In the genomic region with DNA sequence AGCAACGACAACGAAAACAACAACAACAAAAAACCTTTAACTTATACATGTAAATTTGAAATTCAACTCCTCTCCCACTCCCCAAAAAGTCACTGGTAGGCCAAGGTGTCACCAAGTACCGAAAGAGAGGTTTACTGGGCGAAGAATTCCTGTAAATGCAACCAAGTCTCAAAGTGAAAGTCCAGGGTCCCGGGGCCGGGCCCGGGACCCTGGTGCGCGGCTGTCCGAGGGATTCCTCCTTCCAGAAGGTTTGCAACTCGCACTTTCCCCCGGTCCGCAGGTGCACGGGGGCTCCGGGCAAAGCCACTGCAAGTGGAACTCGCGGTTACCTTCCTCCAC, we compare ENCODE assay signal across 8 cellular contexts. TPM values are rescaled to one million over a fixed set of nuclear protein-coding genes. Genes with fewer than 3 reads are reported as not detected.
DNase-seq lines count a peak whose midpoint lies in the region; ATAC-seq, FAIRE-seq and TF ChIP-seq lines count a peak whose summit lies in the region.

No MANE protein-coding gene starts in this region.

- ATAC-seq in GM18873 (IDR thresholded peaks at IDR 0.05; ENCODE audit: low FRiP score, unreplicated experiment), result no peak

- no peak overlapping the region for H4K5ac ChIP-seq in H1 (ENCODE audit: insufficient read length, low read depth, low read length)

- TF ChIP-seq POLR2A in H1 (IDR thresholded peaks at IDR 0.05; ENCODE audit: control extremely low read depth in 1 of 2, low read depth in 2 of 2, low read length in 2 of 2), result no peak

- no peaks in the 10 kb centered on the region for H3K9me3 Mint-ChIP-seq in CD4-positive, alpha-beta memory T cell

- H2BK12ac ChIP-seq in H1 (ENCODE audit: low read depth, low read length) (no peak overlapping the region), neuronal stem cell (ENCODE audit: low read length) (no peak overlapping the region)

- POLR2A ChIA-PET in CD4-positive, alpha-beta memory T cell (lab: Charles Lee; ENCODE audit: partially characterized antibody), result interaction anchor here (0.6 to 4.8 kb wide), 16 partner anchors 11 to 1142 kb away, joined by 3 to 87 read pairs (median 6); a partner anchor contains a TSS
- POLR2A ChIA-PET in H1 (lab: Charles Lee; ENCODE audit: partially characterized antibody), result interaction anchor here (0.7 to 3.2 kb wide), 11 partner anchors 9 to 129 kb away, joined by 3 to 11 read pairs (median 3); no protein-coding TSS in a partner anchor

- peak overlapping the region; percentile 94 to 98 (median 95) for H3K27ac Mint-ChIP-seq in CD4-positive, alpha-beta memory T cell

- H3K14ac ChIP-seq in H1 (ENCODE audit: insufficient read length) (no peak overlapping the region), neuronal stem cell (ENCODE audit: low read length) (no peak overlapping the region)

- H3K9me3 ChIP-seq in CD4-positive, alpha-beta memory T cell (ENCODE audit: control insufficient read depth in 1 of 2, low read length in 2 of 2), result no peaks in the 10 kb centered on the region
- H3K9me3 ChIP-seq in OCI-LY3 (ENCODE audit: insufficient read depth, low read length) (no peaks in the 10 kb centered on the region), H1 (ENCODE audit: insufficient read depth in 2 of 2, low read depth in 1 of 2, low read length in 1 of 2) (no peaks in the 10 kb centered on the region), neuronal stem cell (replicated peaks in 1 of 2; ENCODE audit: control insufficient read depth in 2 of 2, insufficient read depth in 1 of 2, low read depth in 1 of 2, low read length in 2 of 2) (peaks cover 0 to 2% of the 10 kb centered on the region in 2 donors)

- peaks cover 2% of the 10 kb centered on the region; the same call in 1 of the 2 replicates for H3K23me2 ChIP-seq in H1 (ENCODE audit: low read depth, low read length)

- WGBS in H1 (ENCODE audit: extremely low coverage in 1 of 2, insufficient coverage in 1 of 2, insufficient read length in 1 of 2, insufficient replicate concordance in 2 of 2, low coverage in 1 of 2, low lambda C conversion rate in 2 of 2, missing lambda C conversion rate in 1 of 2), 2 experiments, result 3% methylated on average over 15 of the region's 17 CpGs; no CpG with 5 or more reads in 1 of the 2 experiments
- no CpG with 5 or more reads among the region's 17 CpGs for WGBS in neuronal stem cell (ENCODE audit: extremely low coverage in 2 of 2, insufficient read length in 2 of 2, insufficient replicate concordance in 1 of 2), 2 donors

- no peak for TF ChIP-seq RAD21 in H1 (IDR thresholded peaks at IDR 0.05 in 1 of 2, conservative IDR thresholded peaks at IDR 0.05 in 1 of 2; ENCODE audit: low read depth in 2 of 2, low read length in 2 of 2)

- intact Hi-C loops in CD4-positive, alpha-beta memory T cell (cut with micrococcal nuclease), result loop anchor here (1.0 to 10.0 kb wide), 5 partner anchors 13 to 1141 kb away; a partner anchor contains a TSS

- H3K4me2 ChIP-seq in OCI-LY3 (ENCODE audit: low read length), result peak overlapping the region; percentile 76
- peak overlapping the region; percentile 83 to 84 for H3K4me2 ChIP-seq in H1 (ENCODE audit: insufficient read depth in 1 of 2, low read depth in 2 of 2, low read length in 2 of 2)
- peak overlapping the region; percentile 58 for H3K4me2 ChIP-seq in neuronal stem cell (ENCODE audit: insufficient read depth, low read length, poor library complexity, severe bottlenecking)

- H3K36me3 Mint-ChIP-seq in CD4-positive, alpha-beta memory T cell, result peaks cover 0 to 15% of the 10 kb centered on the region in 2 donors

- H3K4me1 Mint-ChIP-seq in CD4-positive, alpha-beta memory T cell, result peaks cover 31 to 55% (median 46%) of the 10 kb centered on the region in 4 donors

- H3K27me3 ChIP-seq in CD4-positive, alpha-beta memory T cell (ENCODE audit: insufficient read depth, low read length), result no peaks in the 10 kb centered on the region
- no peaks in the 10 kb centered on the region for H3K27me3 ChIP-seq in OCI-LY3 (ENCODE audit: low read depth, low read length)
- no peaks in the 10 kb centered on the region for H3K27me3 ChIP-seq in H1 (replicated peaks in 1 of 4; ENCODE audit: control insufficient read depth in 3 of 4, extremely low read depth in 1 of 4, insufficient read depth in 3 of 4, low read length in 3 of 4)
- no peaks in the 10 kb centered on the region for H3K27me3 ChIP-seq in neuronal stem cell (ENCODE audit: control insufficient read depth in 3 of 3, insufficient read depth in 3 of 3, low read depth in 1 of 3, low read length in 3 of 3)

- no peak for DNase-seq in CD4-positive, alpha-beta memory T cell
- DNase-seq in H1 (ENCODE audit: low read depth in 1 of 2, low spot score in 2 of 2) (no peak), neuronal stem cell (ENCODE audit: low spot score) (no peak), SW 1271 (lab: John Stamatoyannopoulos, UW) (no peak), UCSD-AML1 (lab: John Stamatoyannopoulos, UW; ENCODE audit: unreplicated experiment) (no peak)
- no peak for DNase-seq in activated CD4-positive, CD25-positive, alpha-beta regulatory T cell treated with anti-CD3 and anti-CD28 coated beads, Interleukin-2, amount 50 U/mL, for 72 hours

- peaks cover 63% of the 10 kb centered on the region for H3K79me2 ChIP-seq in OCI-LY3 (ENCODE audit: low read length)
- peaks cover 45 to 53% of the 10 kb centered on the region in 2 experiments for H3K79me2 ChIP-seq in H1 (ENCODE audit: control insufficient read depth in 1 of 2, insufficient read depth in 2 of 2, low read length in 2 of 2)

- H2AFZ ChIP-seq in OCI-LY3 (ENCODE audit: low read depth, low read length) (no peak overlapping the region), H1 (ENCODE audit: low read length) (no peak overlapping the region), neuronal stem cell (ENCODE audit: low read length) (peak overlapping the region; percentile 72)

- peak overlapping the region; percentile 81 for H3K27ac ChIP-seq in CD4-positive, alpha-beta memory T cell (ENCODE audit: low read depth, low read length)
- H3K27ac ChIP-seq in OCI-LY3 (ENCODE audit: low read length) (peak overlapping the region; percentile 47), H1 (ENCODE audit: low read depth, low read length) (peak overlapping the region; percentile 78; the same call in 1 of the 2 replicates), neuronal stem cell (replicated peaks; ENCODE audit: low read length) (peak overlapping the region; percentile 76)

- H2BK120ac ChIP-seq in H1 (replicated peaks; ENCODE audit: low read depth, low read length), result no peak overlapping the region
- H2BK120ac ChIP-seq in neuronal stem cell (ENCODE audit: low read depth, low read length), result no peak overlapping the region

- H2BK5ac ChIP-seq in H1 (ENCODE audit: low read depth, low read length) (0 out of 2 replicates have a peak overlapping the region, but pooled peaks have one; percentile 8), neuronal stem cell (ENCODE audit: low read length) (peak overlapping the region; percentile 97)

- H2AK5ac ChIP-seq in H1 (ENCODE audit: low read depth, low read length), result no peak overlapping the region
- H2AK5ac ChIP-seq in neuronal stem cell (ENCODE audit: low read depth, low read length), result peak overlapping the region; percentile 64

- CTCF ChIA-PET in CD4-positive, alpha-beta memory T cell (lab: Charles Lee; ENCODE audit: partially characterized antibody), result interaction anchor here (1.0 to 1.2 kb wide), 5 partner anchors 10 to 130 kb away, joined by 3 to 4 read pairs (median 3); no protein-coding TSS in a partner anchor
- CTCF ChIA-PET in H1 (lab: Charles Lee; ENCODE audit: partially characterized antibody), result interaction anchor here (1.0 to 1.3 kb wide), 4 partner anchors 19 to 81 kb away, joined by 3 to 4 read pairs (median 3); no protein-coding TSS in a partner anchor

- no peak overlapping the region for H2BK20ac ChIP-seq in H1 (ENCODE audit: low read length)

- H2BK15ac ChIP-seq in H1 (ENCODE audit: low read length) (no peak overlapping the region), neuronal stem cell (ENCODE audit: low read length) (no peak overlapping the region)

- peak overlapping the region; percentile 92 for H3K9ac ChIP-seq in OCI-LY3 (ENCODE audit: low read length)
- peak overlapping the region; percentile 76 to 98 (median 87) for H3K9ac ChIP-seq in H1 (replicated peaks in 1 of 4; ENCODE audit: extremely low read depth in 1 of 4, low read depth in 3 of 4, low read length in 3 of 4)
- peak overlapping the region; percentile 98 for H3K9ac ChIP-seq in neuronal stem cell (ENCODE audit: low read depth, low read length, poor library complexity)

- H3K36me3 ChIP-seq in CD4-positive, alpha-beta memory T cell (ENCODE audit: insufficient read depth, low read length), result no peaks in the 10 kb centered on the region
- H3K36me3 ChIP-seq in OCI-LY3 (replicated peaks; ENCODE audit: low read depth, low read length) (no peaks in the 10 kb centered on the region), H1 (ENCODE audit: control insufficient read depth in 2 of 4, insufficient read depth in 4 of 4, low read length in 3 of 4) (no peaks in the 10 kb centered on the region; a peak in 1 of 8 replicates), neuronal stem cell (replicated peaks in 1 of 2; ENCODE audit: control insufficient read depth in 2 of 2, insufficient read depth in 2 of 2, low read length in 2 of 2) (peaks cover 0 to 12% of the 10 kb centered on the region in 2 donors)

- H4K8ac ChIP-seq in H1 (ENCODE audit: extremely low read depth, insufficient read depth, low read length), result no peak overlapping the region; the same call in 1 of the 2 replicates
- no peak overlapping the region for H4K8ac ChIP-seq in neuronal stem cell (ENCODE audit: low read depth, low read length)

- H3K79me1 ChIP-seq in H1 (ENCODE audit: low read depth, low read length) (peaks cover 13% of the 10 kb centered on the region), neuronal stem cell (ENCODE audit: low read depth, low read length) (peaks cover 8% of the 10 kb centered on the region)

- no peak overlapping the region for H3K56ac ChIP-seq in H1 (replicated peaks; ENCODE audit: insufficient read length, low read depth, low read length)

- no peak overlapping the region for H4K91ac ChIP-seq in H1 (replicated peaks; ENCODE audit: insufficient read length, low read length)
- H4K91ac ChIP-seq in neuronal stem cell (ENCODE audit: low read depth, low read length, poor library complexity), result no peak overlapping the region

- no peak for TF ChIP-seq EP300 in H1 (IDR thresholded peaks at IDR 0.05; ENCODE audit: borderline replicate concordance in 1 of 2, low read depth in 2 of 2, low read length in 2 of 2)

- no peak for FAIRE-seq in H1 (lab: Jason Lieb, UNC)

- H3K4ac ChIP-seq in H1 (replicated peaks; ENCODE audit: insufficient read length, low read depth, low read length), result no peak overlapping the region
- H3K4ac ChIP-seq in neuronal stem cell (ENCODE audit: low read length), result no peak overlapping the region

- H3K18ac ChIP-seq in H1 (ENCODE audit: extremely low read depth, low read length) (no peak overlapping the region), neuronal stem cell (ENCODE audit: low read length) (peak overlapping the region; percentile 96)

- H3K23ac ChIP-seq in H1 (ENCODE audit: insufficient read length) (no peak overlapping the region), neuronal stem cell (ENCODE audit: low read depth, low read length, poor library complexity) (peak overlapping the region; percentile 90)

- H4K20me1 ChIP-seq in OCI-LY3 (ENCODE audit: insufficient read depth, low read length) (peaks cover 51% of the 10 kb centered on the region), H1 (replicated peaks in 1 of 2; ENCODE audit: control insufficient read depth in 1 of 2, insufficient read depth in 2 of 2, low read length in 2 of 2) (peaks cover 14 to 22% of the 10 kb centered on the region in 2 experiments)

- peak overlapping the region; percentile 89 to 97 (median 95) for H3K4me3 Mint-ChIP-seq in CD4-positive, alpha-beta memory T cell

- H3K4me3 ChIP-seq in CD4-positive, alpha-beta memory T cell (ENCODE audit: low read length in 2 of 2), result peak overlapping the region; percentile 74 to 75
- H3K4me3 ChIP-seq in OCI-LY3 (ENCODE audit: low read length), result peak overlapping the region; percentile 87
- peak overlapping the region; percentile 59 to 90 (median 83) for H3K4me3 ChIP-seq in H1 (ENCODE audit: extremely low read depth in 1 of 4, insufficient read depth in 2 of 4, low read depth in 3 of 4, low read length in 4 of 4)
- H3K4me3 ChIP-seq in neuronal stem cell (ENCODE audit: low read length in 2 of 2), result peak overlapping the region; percentile 55 to 100

- TF ChIP-seq CTCF in OCI-LY3 (IDR thresholded peaks at IDR 0.05; ENCODE audit: low read depth, low read length) (no peak), H1 (IDR thresholded peaks at IDR 0.05; ENCODE audit: control extremely low read depth in 1 of 3, insufficient read depth in 1 of 3, low read depth in 1 of 3, low read length in 3 of 3) (no peak)

- H3K27me3 Mint-ChIP-seq in CD4-positive, alpha-beta memory T cell, result no peaks in the 10 kb centered on the region

- H3K4me1 ChIP-seq in CD4-positive, alpha-beta memory T cell (ENCODE audit: insufficient read depth, low read length), result peaks cover 47% of the 10 kb centered on the region
- H3K4me1 ChIP-seq in OCI-LY3 (ENCODE audit: low read length) (peaks cover 53% of the 10 kb centered on the region), H1 (replicated peaks in 1 of 4; ENCODE audit: control insufficient read depth in 3 of 4, insufficient read depth in 4 of 4, low read length in 3 of 4) (peaks cover 3 to 28% (median 14%) of the 10 kb centered on the region in 4 experiments), neuronal stem cell (ENCODE audit: control insufficient read depth in 2 of 2, insufficient read depth in 1 of 2, low read depth in 1 of 2, low read length in 2 of 2) (peaks cover 7 to 18% of the 10 kb centered on the region in 2 donors)

RNA-seq across cellular contexts. Expression of a gene that starts 1.1 kb away (rescaled TPM):
- total RNA-seq in CD4-positive, alpha-beta memory T cell, result 100 to 1,000 TPM; 146 to 147 TPM
- 10 to 100 TPM; 24.2 to 89.4 TPM for polyA plus RNA-seq in CD4-positive, alpha-beta memory T cell
- 142 and 143 TPM in 2 replicates for total RNA-seq in H1 (2021; fragmentation: NEBNext Ultra II Directional; extraction: Animal tissue kit (Norgen Biotek cat#: 25700))
- polyA plus RNA-seq in H1 (2011; rRNA removed), result 61.1 and 62.8 TPM in 2 replicates
- polyA plus RNA-seq in H1 (2011; cell fraction: cytosol; rRNA removed), result 59.9 TPM
- 54.6 TPM for polyA plus RNA-seq in H1 (2011; cell fraction: nucleus; rRNA removed)
- polyA plus RNA-seq in H1 (2012, experiment 1 of 2), result 84.4 to 107 TPM (median 87.3 TPM) in 4 replicates
- 100 TPM for polyA plus RNA-seq in H1 (2012, experiment 2 of 2)
- 112 TPM for polyA plus RNA-seq in H1 (2013, experiment 1 of 2)
- 113 TPM for polyA plus RNA-seq in H1 (2013, experiment 2 of 2)
- 32.0 and 40.7 TPM in 2 replicates for polyA minus RNA-seq in H1 (2011; rRNA and poly(A)+ RNA removed)
- 35.3 TPM for polyA minus RNA-seq in H1 (2011; cell fraction: cytosol; rRNA and poly(A)+ RNA removed)
- polyA minus RNA-seq in H1 (2011; cell fraction: nucleus; rRNA and poly(A)+ RNA removed), result 34.1 TPM
- 162 TPM for polyA plus RNA-seq in neuronal stem cell (2013, experiment 1 of 2)
- polyA plus RNA-seq in neuronal stem cell (2013, experiment 2 of 2), result 159 TPM
